Comparison of ENCODE assay signal across 18 cellular contexts in the genomic region with DNA sequence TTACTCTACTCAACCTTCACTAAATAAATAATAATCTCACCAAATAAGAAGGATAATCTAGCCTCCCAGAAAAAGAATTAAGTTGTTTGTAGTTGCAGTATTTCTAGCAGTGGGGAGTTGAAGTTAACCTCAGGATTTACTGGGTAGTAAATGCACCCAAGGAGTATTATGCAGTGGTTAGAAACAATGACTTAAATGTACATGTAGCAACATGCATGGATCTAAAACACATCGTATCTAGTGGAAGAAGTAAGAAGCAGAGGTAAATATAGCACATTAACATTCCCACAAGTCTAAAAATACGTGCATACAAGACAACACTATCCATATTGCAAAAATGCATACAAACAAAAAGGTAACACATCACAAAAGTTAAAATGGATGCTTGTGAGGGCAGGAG.
"Had no signal": no experiment of that assay in that cellular context is flagged by ENCODE, and none has a peak within 500 bp of the region (broad histone marks: within the 10 kb centered on the region; RNA-seq: fewer than 3 reads in every experiment).

No MANE protein-coding gene starts in this region.

- H3K27me3 ChIP-seq: colonic mucosa, gastroesophageal sphincter, heart left ventricle, hepatocyte, left lung had no signal

- H3K79me2 ChIP-seq: hepatocyte had no signal

- H2AFZ ChIP-seq: hepatocyte had no signal

- H3K36me3 ChIP-seq: colonic mucosa, esophagus squamous epithelium, gastroesophageal sphincter, heart left ventricle, left lung, lower lobe of right lung had no signal

- H3K27ac ChIP-seq: colonic mucosa, esophagus squamous epithelium, gastroesophageal sphincter, heart left ventricle, hepatocyte, left lung, lower lobe of right lung had no signal

- H3K4me3 ChIP-seq: colonic mucosa, esophagus squamous epithelium, gastroesophageal sphincter, heart left ventricle, hepatocyte, left lung, lower lobe of right lung had no signal

- ATAC-seq: effector memory CD8-positive, alpha-beta T cell; gastroesophageal sphincter; left cardiac atrium; left lung; lower lobe of right lung; naive thymus-derived CD4-positive, alpha-beta T cell had no signal

- H3K4me1 ChIP-seq: colonic mucosa, gastroesophageal sphincter, left lung, lower lobe of right lung had no signal

- H3K4me2 ChIP-seq: hepatocyte had no signal

- DNase-seq: colonic mucosa; cortex of kidney; effector CD8-positive, alpha-beta T cell; effector memory CD8-positive, alpha-beta T cell; endodermal cell; esophagus squamous epithelium; foreskin fibroblast; heart left ventricle; immature natural killer cell; left cardiac atrium; left lung; left ventricle myocardium superior; lower lobe of right lung; mesendoderm; midbrain; naive thymus-derived CD4-positive, alpha-beta T cell had no signal

- H3K9me3 ChIP-seq: colonic mucosa, left lung had no signal
